2 cellular contexts compared by ENCODE assay signal in the genomic region with DNA sequence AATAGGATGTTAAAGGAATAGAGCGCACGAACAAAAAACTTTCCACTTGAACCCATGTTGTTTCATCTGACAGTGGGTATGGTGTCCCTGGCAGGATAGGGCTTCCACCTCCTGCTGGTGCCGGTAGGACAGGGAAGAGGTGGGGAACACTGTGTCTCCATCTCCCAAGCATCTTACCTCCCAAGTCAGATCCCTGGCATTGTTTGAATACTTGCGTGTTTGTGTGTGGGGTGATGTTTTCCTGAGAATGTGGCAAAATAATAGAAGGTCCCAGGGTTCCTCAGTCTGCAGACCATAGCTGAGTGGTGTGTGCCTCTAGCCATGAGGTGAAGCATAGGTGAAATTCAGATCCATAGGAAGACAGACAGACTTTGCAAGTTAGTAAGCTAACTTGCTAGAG.
TF ChIP-seq lines count a peak whose summit lies in the region.

No MANE protein-coding gene starts in this region.

TF ChIP-seq in A549, 52 proteins besides CTCF, POLR2A, EP300 and RAD21 (continued from another document):
- TF ChIP-seq, protein P1, sequence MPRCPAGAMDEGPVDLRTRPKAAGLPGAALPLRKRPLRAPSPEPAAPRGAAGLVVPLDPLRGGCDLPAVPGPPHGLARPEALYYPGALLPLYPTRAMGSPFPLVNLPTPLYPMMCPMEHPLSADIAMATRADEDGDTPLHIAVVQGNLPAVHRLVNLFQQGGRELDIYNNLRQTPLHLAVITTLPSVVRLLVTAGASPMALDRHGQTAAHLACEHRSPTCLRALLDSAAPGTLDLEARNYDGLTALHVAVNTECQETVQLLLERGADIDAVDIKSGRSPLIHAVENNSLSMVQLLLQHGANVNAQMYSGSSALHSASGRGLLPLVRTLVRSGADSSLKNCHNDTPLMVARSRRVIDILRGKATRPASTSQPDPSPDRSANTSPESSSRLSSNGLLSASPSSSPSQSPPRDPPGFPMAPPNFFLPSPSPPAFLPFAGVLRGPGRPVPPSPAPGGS (IDR thresholded peaks at IDR 0.05) = no peak
- no peak for TF ChIP-seq KDM1A (IDR thresholded peaks at IDR 0.05; ENCODE audit: low read depth)
- TF ChIP-seq CBX8 (IDR thresholded peaks at IDR 0.05) = no peak
TF ChIP-seq in A549: peak in this region for 0.

TF ChIP-seq in WTC11, 78 proteins besides CTCF, POLR2A, EP300 and RAD21 (continued from another document):
- TF ChIP-seq, protein P2, sequence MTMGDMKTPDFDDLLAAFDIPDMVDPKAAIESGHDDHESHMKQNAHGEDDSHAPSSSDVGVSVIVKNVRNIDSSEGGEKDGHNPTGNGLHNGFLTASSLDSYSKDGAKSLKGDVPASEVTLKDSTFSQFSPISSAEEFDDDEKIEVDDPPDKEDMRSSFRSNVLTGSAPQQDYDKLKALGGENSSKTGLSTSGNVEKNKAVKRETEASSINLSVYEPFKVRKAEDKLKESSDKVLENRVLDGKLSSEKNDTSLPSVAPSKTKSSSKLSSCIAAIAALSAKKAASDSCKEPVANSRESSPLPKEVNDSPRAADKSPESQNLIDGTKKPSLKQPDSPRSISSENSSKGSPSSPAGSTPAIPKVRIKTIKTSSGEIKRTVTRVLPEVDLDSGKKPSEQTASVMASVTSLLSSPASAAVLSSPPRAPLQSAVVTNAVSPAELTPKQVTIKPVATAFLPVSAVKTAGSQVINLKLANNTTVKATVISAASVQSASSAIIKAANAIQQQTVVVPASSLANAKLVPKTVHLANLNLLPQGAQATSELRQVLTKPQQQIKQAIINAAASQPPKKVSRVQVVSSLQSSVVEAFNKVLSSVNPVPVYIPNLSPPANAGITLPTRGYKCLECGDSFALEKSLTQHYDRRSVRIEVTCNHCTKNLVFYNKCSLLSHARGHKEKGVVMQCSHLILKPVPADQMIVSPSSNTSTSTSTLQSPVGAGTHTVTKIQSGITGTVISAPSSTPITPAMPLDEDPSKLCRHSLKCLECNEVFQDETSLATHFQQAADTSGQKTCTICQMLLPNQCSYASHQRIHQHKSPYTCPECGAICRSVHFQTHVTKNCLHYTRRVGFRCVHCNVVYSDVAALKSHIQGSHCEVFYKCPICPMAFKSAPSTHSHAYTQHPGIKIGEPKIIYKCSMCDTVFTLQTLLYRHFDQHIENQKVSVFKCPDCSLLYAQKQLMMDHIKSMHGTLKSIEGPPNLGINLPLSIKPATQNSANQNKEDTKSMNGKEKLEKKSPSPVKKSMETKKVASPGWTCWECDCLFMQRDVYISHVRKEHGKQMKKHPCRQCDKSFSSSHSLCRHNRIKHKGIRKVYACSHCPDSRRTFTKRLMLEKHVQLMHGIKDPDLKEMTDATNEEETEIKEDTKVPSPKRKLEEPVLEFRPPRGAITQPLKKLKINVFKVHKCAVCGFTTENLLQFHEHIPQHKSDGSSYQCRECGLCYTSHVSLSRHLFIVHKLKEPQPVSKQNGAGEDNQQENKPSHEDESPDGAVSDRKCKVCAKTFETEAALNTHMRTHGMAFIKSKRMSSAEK (CRISPR knock-in tag; IDR thresholded peaks at IDR 0.05; ENCODE audit: borderline replicate concordance) = no peak
- TF ChIP-seq, protein P3, sequence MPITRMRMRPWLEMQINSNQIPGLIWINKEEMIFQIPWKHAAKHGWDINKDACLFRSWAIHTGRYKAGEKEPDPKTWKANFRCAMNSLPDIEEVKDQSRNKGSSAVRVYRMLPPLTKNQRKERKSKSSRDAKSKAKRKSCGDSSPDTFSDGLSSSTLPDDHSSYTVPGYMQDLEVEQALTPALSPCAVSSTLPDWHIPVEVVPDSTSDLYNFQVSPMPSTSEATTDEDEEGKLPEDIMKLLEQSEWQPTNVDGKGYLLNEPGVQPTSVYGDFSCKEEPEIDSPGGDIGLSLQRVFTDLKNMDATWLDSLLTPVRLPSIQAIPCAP (CRISPR knock-in tag; IDR thresholded peaks at IDR 0.05) = no peak
- no peak for TF ChIP-seq IRF2 (CRISPR knock-in tag; IDR thresholded peaks at IDR 0.05; ENCODE audit: borderline replicate concordance, low read depth)
- no peak for TF ChIP-seq ZBTB21 (CRISPR knock-in tag; IDR thresholded peaks at IDR 0.05; ENCODE audit: borderline replicate concordance)
- no peak for TF ChIP-seq JAZF1 (CRISPR knock-in tag; IDR thresholded peaks at IDR 0.05)
- no peak for TF ChIP-seq MYBL2 (CRISPR knock-in tag; IDR thresholded peaks at IDR 0.05)
- no peak for TF ChIP-seq KAT7 (CRISPR knock-in tag; IDR thresholded peaks at IDR 0.05; ENCODE audit: borderline replicate concordance)
